9 cellular contexts compared by ENCODE assay signal in genomic region chr3:129560269-129560787, GRCh38. TPM values are rescaled to one million over a fixed set of nuclear protein-coding genes. Genes with fewer than 3 reads are reported as not detected.
A peak's percentile ranks its signal among the peaks of the same experiment; 100 is the strongest.
DNase-seq lines count a peak whose midpoint lies in the region; ATAC-seq, FAIRE-seq and TF ChIP-seq lines count a peak whose summit lies in the region.
"Had no signal": no experiment of that assay in that cellular context is flagged by ENCODE, and none has a peak within 500 bp of the region (broad histone marks: within the 10 kb centered on the region; RNA-seq: fewer than 3 reads in every experiment).

No MANE protein-coding gene starts in this region.

- peak; percentile 56 for DNase-seq in HTR-8/SVneo (ENCODE audit: insufficient read length, low spot score)
- DNase-seq in choroid plexus epithelial cell (ENCODE audit: low read depth): peak; percentile 47
- peak; percentile 77 for DNase-seq in mesenchymal stem cell
- no peak for DNase-seq in type B pancreatic cell (ENCODE audit: extremely low spot score, unreplicated experiment)
- no peak for DNase-seq in HT-29 (ENCODE audit: low spot score)
- DNase-seq in stimulated activated CD4-positive, alpha-beta T cell treated with anti-CD3 and anti-CD28 coated beads, Interleukin-4, amount 100 ng/mL, for 4 hours: no peak
- no peak for DNase-seq in natural killer cell treated with Interleukin-12 subunit alpha and Interleukin-12 subunit beta and Interleukin-15 and Interleukin-18, amount 100 ng/mL, for 72 hours (ENCODE audit: low spot score)
- DNase-seq: activated naive CD8-positive, alpha-beta T cell treated with anti-CD3 and anti-CD28 coated beads, Interleukin-2, amount 10 ng/mL, durations not matched to agents 7 days and 5 days had no signal

- H3K4me1 Mint-ChIP-seq in type B pancreatic cell (ENCODE audit: unreplicated experiment): peaks cover 24% of the 10 kb centered on the region
- H3K4me1 Mint-ChIP-seq in natural killer cell treated with Interleukin-12 subunit alpha and Interleukin-12 subunit beta and Interleukin-15 and Interleukin-18, amount 100 ng/mL, for 72 hours (ENCODE audit: low read depth in 2 of 2): peaks cover 18% of the 10 kb centered on the region in 2 donors

- peaks cover 67 to 83% of the 10 kb centered on the region in 2 experiments for H3K36me3 ChIP-seq in mesenchymal stem cell (ENCODE audit: control insufficient read depth in 1 of 2, insufficient read depth in 2 of 2, low read depth in 1 of 2, low read length in 2 of 2)

- TF ChIP-seq CTCF in choroid plexus epithelial cell (conservative IDR thresholded peaks at IDR 0.05; ENCODE audit: low read depth, low read length) (no peak), type B pancreatic cell (conservative IDR thresholded peaks at IDR 0.05) (no peak)

- peaks cover 5% of the 10 kb centered on the region for H3K36me3 Mint-ChIP-seq in type B pancreatic cell
- H3K36me3 Mint-ChIP-seq in natural killer cell treated with Interleukin-12 subunit alpha and Interleukin-12 subunit beta and Interleukin-15 and Interleukin-18, amount 100 ng/mL, for 72 hours: no peaks in the 10 kb centered on the region
- H3K36me3 Mint-ChIP-seq: activated naive CD8-positive, alpha-beta T cell treated with anti-CD3 and anti-CD28 coated beads, Interleukin-2, amount 10 ng/mL, durations not matched to agents 7 days and 5 days had no signal

- peak overlapping the region; percentile 45 for H2AK5ac ChIP-seq in mesenchymal stem cell (ENCODE audit: low read length, severe bottlenecking)

- H2BK12ac ChIP-seq in mesenchymal stem cell (ENCODE audit: low read length in 2 of 2): peak overlapping the region; percentile 87 to 93

- H3K27ac Mint-ChIP-seq in type B pancreatic cell: peak overlapping the region; percentile 37
- H3K27ac Mint-ChIP-seq in natural killer cell treated with Interleukin-12 subunit alpha and Interleukin-12 subunit beta and Interleukin-15 and Interleukin-18, amount 100 ng/mL, for 72 hours: peak overlapping the region in 1 of 2 donors; percentile 2
- H3K27ac Mint-ChIP-seq: activated naive CD8-positive, alpha-beta T cell treated with anti-CD3 and anti-CD28 coated beads, Interleukin-2, amount 10 ng/mL, durations not matched to agents 7 days and 5 days had no signal

- no peak overlapping the region for H2AFZ ChIP-seq in mesenchymal stem cell (ENCODE audit: low read depth, low read length)

- peaks cover 64% of the 10 kb centered on the region for H3K4me1 ChIP-seq in mesenchymal stem cell (ENCODE audit: control insufficient read depth, insufficient read depth, low read depth, low read length)

- H2BK120ac ChIP-seq in mesenchymal stem cell (ENCODE audit: low read depth, low read length): peak overlapping the region; percentile 80

- no peaks in the 10 kb centered on the region for H3K9me3 ChIP-seq in mesenchymal stem cell (ENCODE audit: control insufficient read depth, low read length)

- peak overlapping the region; percentile 79 for H3K27ac ChIP-seq in mesenchymal stem cell (ENCODE audit: low read length, poor library complexity, severe bottlenecking)

- H3K18ac ChIP-seq in mesenchymal stem cell (ENCODE audit: low read depth in 1 of 2, low read length in 2 of 2): peak overlapping the region; percentile 89 to 95

- peak overlapping the region in 1 of 2 experiments; percentile 46 for H3K23ac ChIP-seq in mesenchymal stem cell (ENCODE audit: low read length in 2 of 2)

- no peaks in the 10 kb centered on the region for H3K9me3 Mint-ChIP-seq in type B pancreatic cell
- no peaks in the 10 kb centered on the region for H3K9me3 Mint-ChIP-seq in natural killer cell treated with Interleukin-12 subunit alpha and Interleukin-12 subunit beta and Interleukin-15 and Interleukin-18, amount 100 ng/mL, for 72 hours
- H3K9me3 Mint-ChIP-seq: activated naive CD8-positive, alpha-beta T cell treated with anti-CD3 and anti-CD28 coated beads, Interleukin-2, amount 10 ng/mL, durations not matched to agents 7 days and 5 days had no signal

- peaks cover 4% of the 10 kb centered on the region for H3K79me1 ChIP-seq in mesenchymal stem cell (replicated peaks; ENCODE audit: low read length, poor library complexity, severe bottlenecking)

- peak overlapping the region; percentile 45 for H3K4me2 ChIP-seq in mesenchymal stem cell (ENCODE audit: low read length, poor library complexity, severe bottlenecking)

- H3K27me3 ChIP-seq in mesenchymal stem cell (ENCODE audit: control insufficient read depth in 1 of 2, insufficient read depth in 1 of 2, low read length in 2 of 2): no peaks in the 10 kb centered on the region

- no peak for ATAC-seq in natural killer cell treated with Interleukin-12 subunit alpha and Interleukin-12 subunit beta and Interleukin-15 and Interleukin-18, amount 100 ng/mL, for 72 hours

- peak overlapping the region; percentile 66 for H2BK15ac ChIP-seq in mesenchymal stem cell (ENCODE audit: low read depth, poor library complexity, severe bottlenecking)

- H3K14ac ChIP-seq in mesenchymal stem cell (ENCODE audit: low read length in 2 of 2): peak overlapping the region in 1 of 2 experiments; percentile 71

- FAIRE-seq in HTR-8/SVneo (lab: Jason Lieb, UNC): no peak
- FAIRE-seq: islet of Langerhans had no signal

- H3K4ac ChIP-seq in mesenchymal stem cell (ENCODE audit: low read depth in 1 of 2, low read length in 2 of 2): peak overlapping the region; percentile 75 to 93

- 63% methylated on average over 16 of the region's 16 CpGs for WGBS in mesenchymal stem cell

- H3K27me3 Mint-ChIP-seq in type B pancreatic cell: no peaks in the 10 kb centered on the region
- no peaks in the 10 kb centered on the region for H3K27me3 Mint-ChIP-seq in natural killer cell treated with Interleukin-12 subunit alpha and Interleukin-12 subunit beta and Interleukin-15 and Interleukin-18, amount 100 ng/mL, for 72 hours
- H3K27me3 Mint-ChIP-seq: activated naive CD8-positive, alpha-beta T cell treated with anti-CD3 and anti-CD28 coated beads, Interleukin-2, amount 10 ng/mL, durations not matched to agents 7 days and 5 days had no signal

- peak overlapping the region; percentile 71 for H3K9ac ChIP-seq in mesenchymal stem cell (ENCODE audit: low read length)

- H3K4me3 Mint-ChIP-seq in type B pancreatic cell: peak overlapping the region; percentile 7
- no peak overlapping the region for H3K4me3 Mint-ChIP-seq in natural killer cell treated with Interleukin-12 subunit alpha and Interleukin-12 subunit beta and Interleukin-15 and Interleukin-18, amount 100 ng/mL, for 72 hours
- H3K4me3 Mint-ChIP-seq: activated naive CD8-positive, alpha-beta T cell treated with anti-CD3 and anti-CD28 coated beads, Interleukin-2, amount 10 ng/mL, durations not matched to agents 7 days and 5 days had no signal

- H3K4me3 ChIP-seq in choroid plexus epithelial cell (ENCODE audit: low read depth, low read length): no peak overlapping the region
- H3K4me3 ChIP-seq in mesenchymal stem cell (ENCODE audit: insufficient read depth in 1 of 2, low read depth in 1 of 2, low read length in 2 of 2): peak overlapping the region in 1 of 2 experiments; percentile 50

- peak overlapping the region; percentile 93 for H4K8ac ChIP-seq in mesenchymal stem cell (ENCODE audit: low read length)

- H4K91ac ChIP-seq in mesenchymal stem cell (ENCODE audit: low read length): peak overlapping the region; percentile 94

- peak overlapping the region; percentile 36 for H2BK5ac ChIP-seq in mesenchymal stem cell (ENCODE audit: low read depth, low read length, poor library complexity, severe bottlenecking)

RNA-seq across cellular contexts. Expression of gene H1-8, which starts 17.4 kb away (rescaled TPM):
- polyA plus RNA-seq in mesenchymal stem cell (2013, experiment 1 of 2): not detected
- not detected for polyA plus RNA-seq in mesenchymal stem cell (2013, experiment 2 of 2)
- total RNA-seq in type B pancreatic cell (ENCODE audit: low replicate concordance): not detected in 2 replicates
- total RNA-seq in HT-29 (2014; rRNA removed; shearing (Covaris generic)): not detected in 2 replicates
- not detected for total RNA-seq in natural killer cell treated with Interleukin-12 subunit alpha and Interleukin-12 subunit beta and Interleukin-15 and Interleukin-18, amount 100 ng/mL, for 72 hours
- total RNA-seq: activated naive CD8-positive, alpha-beta T cell treated with anti-CD3 and anti-CD28 coated beads, Interleukin-2, amount 10 ng/mL, durations not matched to agents 7 days and 5 days had no signal

RNA-seq across cellular contexts. Expression of gene RHO, which starts 31.9 kb away (rescaled TPM):
- polyA plus RNA-seq in mesenchymal stem cell (2013, experiment 1 of 2): not detected
- not detected for polyA plus RNA-seq in mesenchymal stem cell (2013, experiment 2 of 2)
- not detected in 2 replicates for total RNA-seq in type B pancreatic cell (ENCODE audit: low replicate concordance)
- total RNA-seq in HT-29 (2014; rRNA removed; shearing (Covaris generic)): not detected in 2 replicates
- total RNA-seq in natural killer cell treated with Interleukin-12 subunit alpha and Interleukin-12 subunit beta and Interleukin-15 and Interleukin-18, amount 100 ng/mL, for 72 hours: not detected
- total RNA-seq: activated naive CD8-positive, alpha-beta T cell treated with anti-CD3 and anti-CD28 coated beads, Interleukin-2, amount 10 ng/mL, durations not matched to agents 7 days and 5 days had no signal

RNA-seq across cellular contexts. Expression of gene PLXND1, which starts 46.1 kb away (rescaled TPM):
- 288 TPM for polyA plus RNA-seq in mesenchymal stem cell (2013, experiment 1 of 2)
- polyA plus RNA-seq in mesenchymal stem cell (2013, experiment 2 of 2): 288 TPM
- 56.9 and 71.0 TPM in 2 replicates for total RNA-seq in type B pancreatic cell (ENCODE audit: low replicate concordance)
- 23.8 and 30.5 TPM in 2 replicates for total RNA-seq in HT-29 (2014; rRNA removed; shearing (Covaris generic))
- 1 to 10 TPM; 2.8 to 4.8 TPM for total RNA-seq in natural killer cell treated with Interleukin-12 subunit alpha and Interleukin-12 subunit beta and Interleukin-15 and Interleukin-18, amount 100 ng/mL, for 72 hours

Comparison
In these comparisons a context has a peak if more than half of its experiments do, and no peak if none do; other contexts are left out.
1. DNase-seq: peak in HTR-8/SVneo (single experiment), choroid plexus epithelial cell (single experiment) and mesenchymal stem cell (single experiment); none in type B pancreatic cell (single experiment), HT-29 (single experiment), stimulated activated CD4-positive, alpha-beta T cell treated with anti-CD3 and anti-CD28 coated beads, Interleukin-4, amount 100 ng/mL, for 4 hours (0 of 2) and natural killer cell treated with Interleukin-12 subunit alpha and Interleukin-12 subunit beta and Interleukin-15 and Interleukin-18, amount 100 ng/mL, for 72 hours (single experiment).